18 cellular contexts compared by ENCODE assay signal in the genomic region with DNA sequence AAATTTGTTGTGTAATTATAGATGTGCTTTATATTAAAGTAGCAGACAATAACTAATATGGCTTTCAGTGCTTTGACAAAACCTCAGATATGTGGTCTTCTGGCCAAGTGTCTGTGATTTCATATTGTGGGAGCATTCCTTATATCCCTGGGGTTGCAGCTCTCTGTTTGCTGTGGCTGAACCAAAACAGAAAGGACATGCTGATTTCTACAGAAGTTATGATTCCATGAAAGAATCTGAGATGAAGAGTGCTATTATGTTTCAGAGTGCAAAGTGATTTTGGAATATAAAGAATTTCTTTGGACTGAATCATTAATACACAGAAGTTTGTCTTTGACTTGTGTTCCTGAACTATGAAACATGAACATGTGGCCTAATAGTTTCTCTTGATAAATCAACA.
"Had no signal": no experiment of that assay in that cellular context is flagged by ENCODE, and none has a peak within 500 bp of the region (broad histone marks: within the 10 kb centered on the region; RNA-seq: fewer than 3 reads in every experiment).

No MANE protein-coding gene starts in this region.

- DNase-seq: activated B cell treated with CpG ODN at 0.5 μM for 24 hours; activated CD4-positive, alpha-beta memory T cell treated with anti-CD3 and anti-CD28 coated beads, Interleukin-2, amount 10 ng/mL, durations not matched to agents 7 days and 5 days; activated CD4-positive, alpha-beta T cell treated with anti-CD3 and anti-CD28 coated beads for 4 hours; activated CD8-positive, alpha-beta memory T cell treated with anti-CD3 and anti-CD28 coated beads, Interleukin-2, amount 10 ng/mL, durations not matched to agents 7 days and 5 days; activated naive CD4-positive, alpha-beta T cell; activated naive CD8-positive, alpha-beta T cell treated with anti-CD3 and anti-CD28 coated beads for 36 hours; anterior cingulate cortex; effector memory CD8-positive, alpha-beta T cell; foreskin keratinocyte; kidney; nephron progenitor cell; nucleus accumbens; posterior cingulate gyrus; stimulated activated CD4-positive, alpha-beta T cell treated with anti-CD3 and anti-CD28 coated beads, Interleukin-2, amount 100 ng/mL, for 24 hours; stimulated activated naive CD8-positive, alpha-beta T cell treated with anti-CD3 and anti-CD28 coated beads, Interleukin-15, amount 100 ng/mL, for 72 hours; T-cell had no signal

- H3K4me3 ChIP-seq: lung had no signal

- H3K27me3 ChIP-seq: foreskin keratinocyte had no signal

- H3K27ac ChIP-seq: foreskin keratinocyte had no signal

- H3K4me1 ChIP-seq: foreskin keratinocyte had no signal

- ATAC-seq: activated CD8-positive, alpha-beta memory T cell treated with anti-CD3 and anti-CD28 coated beads, Interleukin-2, amount 10 ng/mL, durations not matched to agents 7 days and 5 days; effector memory CD8-positive, alpha-beta T cell; foreskin keratinocyte; left lobe of liver; stimulated activated naive CD8-positive, alpha-beta T cell treated with anti-CD3 and anti-CD28 coated beads, Interleukin-15, amount 100 ng/mL, for 72 hours; T-cell had no signal
